1 cellular context compared by ENCODE assay signal in the genomic region with DNA sequence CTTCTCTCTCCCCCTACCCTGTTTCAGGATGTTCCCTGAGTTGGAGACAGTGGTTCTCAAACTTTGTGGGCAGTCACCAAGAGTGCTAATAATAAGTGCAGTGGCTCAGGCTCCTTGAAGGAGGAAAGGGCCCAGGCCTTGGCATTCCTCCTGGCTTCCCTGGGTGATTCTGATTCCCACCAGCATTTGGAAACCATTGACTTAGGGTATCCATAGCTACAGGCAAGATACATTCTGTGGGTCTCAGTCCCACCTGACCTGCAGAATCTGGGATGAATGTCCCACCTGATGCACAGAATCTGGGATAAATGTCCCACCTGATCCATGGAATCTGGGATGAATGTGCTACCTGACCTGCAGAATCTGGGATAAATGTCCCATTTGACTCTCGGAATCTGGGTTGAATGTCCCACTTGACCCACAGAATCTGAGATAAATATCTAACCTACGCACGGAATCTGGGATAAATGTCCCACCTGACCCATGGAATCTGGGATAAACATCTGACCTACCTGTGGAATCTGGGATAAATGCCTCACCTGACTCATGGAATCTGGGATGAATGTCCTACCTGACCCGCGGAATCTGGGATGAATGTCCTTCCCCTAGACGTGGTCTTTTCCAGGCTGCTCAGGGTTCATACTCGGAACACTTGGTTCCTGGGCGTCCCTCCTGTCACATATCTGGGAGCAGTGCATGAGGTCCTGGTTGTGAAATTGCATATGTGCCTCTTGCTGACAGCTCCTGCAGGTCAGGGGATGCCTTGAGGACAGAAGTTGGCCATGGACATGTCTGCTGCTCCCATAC.
TF ChIP-seq lines count a peak whose summit lies in the region.

No MANE protein-coding gene starts in this region.

TF ChIP-seq in GM23338, 12 proteins besides CTCF, POLR2A, EP300 and RAD21 (continued from another document):
- TF ChIP-seq, protein P1, sequence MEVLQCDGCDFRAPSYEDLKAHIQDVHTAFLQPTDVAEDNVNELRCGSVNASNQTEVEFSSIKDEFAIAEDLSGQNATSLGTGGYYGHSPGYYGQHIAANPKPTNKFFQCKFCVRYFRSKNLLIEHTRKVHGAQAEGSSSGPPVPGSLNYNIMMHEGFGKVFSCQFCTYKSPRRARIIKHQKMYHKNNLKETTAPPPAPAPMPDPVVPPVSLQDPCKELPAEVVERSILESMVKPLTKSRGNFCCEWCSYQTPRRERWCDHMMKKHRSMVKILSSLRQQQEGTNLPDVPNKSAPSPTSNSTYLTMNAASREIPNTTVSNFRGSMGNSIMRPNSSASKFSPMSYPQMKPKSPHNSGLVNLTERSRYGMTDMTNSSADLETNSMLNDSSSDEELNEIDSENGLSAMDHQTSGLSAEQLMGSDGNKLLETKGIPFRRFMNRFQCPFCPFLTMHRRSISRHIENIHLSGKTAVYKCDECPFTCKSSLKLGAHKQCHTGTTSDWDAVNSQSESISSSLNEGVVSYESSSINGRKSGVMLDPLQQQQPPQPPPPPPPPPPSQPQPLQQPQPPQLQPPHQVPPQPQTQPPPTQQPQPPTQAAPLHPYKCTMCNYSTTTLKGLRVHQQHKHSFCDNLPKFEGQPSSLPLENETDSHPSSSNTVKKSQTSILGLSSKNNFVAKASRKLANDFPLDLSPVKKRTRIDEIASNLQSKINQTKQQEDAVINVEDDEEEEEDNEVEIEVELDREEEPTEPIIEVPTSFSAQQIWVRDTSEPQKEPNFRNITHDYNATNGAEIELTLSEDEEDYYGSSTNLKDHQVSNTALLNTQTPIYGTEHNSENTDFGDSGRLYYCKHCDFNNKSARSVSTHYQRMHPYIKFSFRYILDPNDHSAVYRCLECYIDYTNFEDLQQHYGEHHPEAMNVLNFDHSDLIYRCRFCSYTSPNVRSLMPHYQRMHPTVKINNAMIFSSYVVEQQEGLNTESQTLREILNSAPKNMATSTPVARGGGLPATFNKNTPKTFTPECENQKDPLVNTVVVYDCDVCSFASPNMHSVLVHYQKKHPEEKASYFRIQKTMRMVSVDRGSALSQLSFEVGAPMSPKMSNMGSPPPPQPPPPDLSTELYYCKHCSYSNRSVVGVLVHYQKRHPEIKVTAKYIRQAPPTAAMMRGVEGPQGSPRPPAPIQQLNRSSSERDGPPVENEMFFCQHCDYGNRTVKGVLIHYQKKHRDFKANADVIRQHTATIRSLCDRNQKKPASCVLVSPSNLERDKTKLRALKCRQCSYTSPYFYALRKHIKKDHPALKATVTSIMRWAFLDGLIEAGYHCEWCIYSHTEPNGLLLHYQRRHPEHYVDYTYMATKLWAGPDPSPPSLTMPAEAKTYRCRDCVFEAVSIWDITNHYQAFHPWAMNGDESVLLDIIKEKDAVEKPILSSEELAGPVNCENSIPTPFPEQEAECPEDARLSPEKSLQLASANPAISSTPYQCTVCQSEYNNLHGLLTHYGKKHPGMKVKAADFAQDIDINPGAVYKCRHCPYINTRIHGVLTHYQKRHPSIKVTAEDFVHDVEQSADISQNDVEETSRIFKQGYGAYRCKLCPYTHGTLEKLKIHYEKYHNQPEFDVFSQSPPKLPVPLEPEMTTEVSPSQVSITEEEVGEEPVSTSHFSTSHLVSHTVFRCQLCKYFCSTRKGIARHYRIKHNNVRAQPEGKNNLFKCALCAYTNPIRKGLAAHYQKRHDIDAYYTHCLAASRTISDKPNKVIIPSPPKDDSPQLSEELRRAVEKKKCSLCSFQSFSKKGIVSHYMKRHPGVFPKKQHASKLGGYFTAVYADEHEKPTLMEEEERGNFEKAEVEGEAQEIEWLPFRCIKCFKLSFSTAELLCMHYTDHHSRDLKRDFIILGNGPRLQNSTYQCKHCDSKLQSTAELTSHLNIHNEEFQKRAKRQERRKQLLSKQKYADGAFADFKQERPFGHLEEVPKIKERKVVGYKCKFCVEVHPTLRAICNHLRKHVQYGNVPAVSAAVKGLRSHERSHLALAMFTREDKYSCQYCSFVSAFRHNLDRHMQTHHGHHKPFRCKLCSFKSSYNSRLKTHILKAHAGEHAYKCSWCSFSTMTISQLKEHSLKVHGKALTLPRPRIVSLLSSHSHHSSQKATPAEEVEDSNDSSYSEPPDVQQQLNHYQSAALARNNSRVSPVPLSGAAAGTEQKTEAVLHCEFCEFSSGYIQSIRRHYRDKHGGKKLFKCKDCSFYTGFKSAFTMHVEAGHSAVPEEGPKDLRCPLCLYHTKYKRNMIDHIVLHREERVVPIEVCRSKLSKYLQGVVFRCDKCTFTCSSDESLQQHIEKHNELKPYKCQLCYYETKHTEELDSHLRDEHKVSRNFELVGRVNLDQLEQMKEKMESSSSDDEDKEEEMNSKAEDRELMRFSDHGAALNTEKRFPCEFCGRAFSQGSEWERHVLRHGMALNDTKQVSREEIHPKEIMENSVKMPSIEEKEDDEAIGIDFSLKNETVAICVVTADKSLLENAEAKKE (CRISPR knock-in tag; IDR thresholded peaks at IDR 0.05), result no peak
- TF ChIP-seq EZH2phosphoT487 (IDR thresholded peaks at IDR 0.05; ENCODE audit: unreplicated experiment), result no peak
- no peak for TF ChIP-seq NANOG (IDR thresholded peaks at IDR 0.05; ENCODE audit: borderline replicate concordance)
- TF ChIP-seq, protein P2, sequence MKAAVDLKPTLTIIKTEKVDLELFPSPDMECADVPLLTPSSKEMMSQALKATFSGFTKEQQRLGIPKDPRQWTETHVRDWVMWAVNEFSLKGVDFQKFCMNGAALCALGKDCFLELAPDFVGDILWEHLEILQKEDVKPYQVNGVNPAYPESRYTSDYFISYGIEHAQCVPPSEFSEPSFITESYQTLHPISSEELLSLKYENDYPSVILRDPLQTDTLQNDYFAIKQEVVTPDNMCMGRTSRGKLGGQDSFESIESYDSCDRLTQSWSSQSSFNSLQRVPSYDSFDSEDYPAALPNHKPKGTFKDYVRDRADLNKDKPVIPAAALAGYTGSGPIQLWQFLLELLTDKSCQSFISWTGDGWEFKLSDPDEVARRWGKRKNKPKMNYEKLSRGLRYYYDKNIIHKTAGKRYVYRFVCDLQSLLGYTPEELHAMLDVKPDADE (IDR thresholded peaks at IDR 0.05), result no peak
- TF ChIP-seq STAT1 (IDR thresholded peaks at IDR 0.05; ENCODE audit: unreplicated experiment), result no peak
- TF ChIP-seq CREB1 (CRISPR knock-in tag; IDR thresholded peaks at IDR 0.05; ENCODE audit: low read depth), result no peak
- TF ChIP-seq, protein P3, sequence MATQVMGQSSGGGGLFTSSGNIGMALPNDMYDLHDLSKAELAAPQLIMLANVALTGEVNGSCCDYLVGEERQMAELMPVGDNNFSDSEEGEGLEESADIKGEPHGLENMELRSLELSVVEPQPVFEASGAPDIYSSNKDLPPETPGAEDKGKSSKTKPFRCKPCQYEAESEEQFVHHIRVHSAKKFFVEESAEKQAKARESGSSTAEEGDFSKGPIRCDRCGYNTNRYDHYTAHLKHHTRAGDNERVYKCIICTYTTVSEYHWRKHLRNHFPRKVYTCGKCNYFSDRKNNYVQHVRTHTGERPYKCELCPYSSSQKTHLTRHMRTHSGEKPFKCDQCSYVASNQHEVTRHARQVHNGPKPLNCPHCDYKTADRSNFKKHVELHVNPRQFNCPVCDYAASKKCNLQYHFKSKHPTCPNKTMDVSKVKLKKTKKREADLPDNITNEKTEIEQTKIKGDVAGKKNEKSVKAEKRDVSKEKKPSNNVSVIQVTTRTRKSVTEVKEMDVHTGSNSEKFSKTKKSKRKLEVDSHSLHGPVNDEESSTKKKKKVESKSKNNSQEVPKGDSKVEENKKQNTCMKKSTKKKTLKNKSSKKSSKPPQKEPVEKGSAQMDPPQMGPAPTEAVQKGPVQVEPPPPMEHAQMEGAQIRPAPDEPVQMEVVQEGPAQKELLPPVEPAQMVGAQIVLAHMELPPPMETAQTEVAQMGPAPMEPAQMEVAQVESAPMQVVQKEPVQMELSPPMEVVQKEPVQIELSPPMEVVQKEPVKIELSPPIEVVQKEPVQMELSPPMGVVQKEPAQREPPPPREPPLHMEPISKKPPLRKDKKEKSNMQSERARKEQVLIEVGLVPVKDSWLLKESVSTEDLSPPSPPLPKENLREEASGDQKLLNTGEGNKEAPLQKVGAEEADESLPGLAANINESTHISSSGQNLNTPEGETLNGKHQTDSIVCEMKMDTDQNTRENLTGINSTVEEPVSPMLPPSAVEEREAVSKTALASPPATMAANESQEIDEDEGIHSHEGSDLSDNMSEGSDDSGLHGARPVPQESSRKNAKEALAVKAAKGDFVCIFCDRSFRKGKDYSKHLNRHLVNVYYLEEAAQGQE (IDR thresholded peaks at IDR 0.05; ENCODE audit: unreplicated experiment), result no peak
- no peak for TF ChIP-seq ZNF114 (CRISPR knock-in tag; IDR thresholded peaks at IDR 0.05)
- TF ChIP-seq POLR2AphosphoS5 (IDR thresholded peaks at IDR 0.05; ENCODE audit: low read depth), result no peak
- no peak for TF ChIP-seq ZNF331 (CRISPR knock-in tag; IDR thresholded peaks at IDR 0.05; ENCODE audit: low read depth)
- TF ChIP-seq EZH2 (IDR thresholded peaks at IDR 0.05; ENCODE audit: low read depth, unreplicated experiment), result no peak
TF ChIP-seq in GM23338: peak in this region for 0.
